In genomic region chr14:90891326-90891725, GRCh38 we compare ENCODE assay signal across 39 cellular contexts.
"Had no signal": no experiment of that assay in that cellular context is flagged by ENCODE, and none has a peak within 500 bp of the region (broad histone marks: within the 10 kb centered on the region; RNA-seq: fewer than 3 reads in every experiment).

No MANE protein-coding gene starts in this region.

- H3K4me3 ChIP-seq: adrenal gland, ascending aorta, body of pancreas, breast epithelium, cardiac muscle cell had no signal

- H3K36me3 Mint-ChIP-seq: activated naive CD4-positive, alpha-beta T cell treated with anti-CD3 and anti-CD28 coated beads, Interleukin-2, amount 50 U/mL, for 72 hours had no signal

- H3K9me3 ChIP-seq: adrenal gland, ascending aorta, body of pancreas, breast epithelium had no signal

- H3K27ac ChIP-seq: adrenal gland, ascending aorta, body of pancreas, brain microvascular endothelial cell, breast epithelium, cardiac muscle cell had no signal

- H3K27me3 Mint-ChIP-seq: activated naive CD4-positive, alpha-beta T cell treated with anti-CD3 and anti-CD28 coated beads, Interleukin-2, amount 10 ng/mL, durations not matched to agents 7 days and 5 days; activated naive CD4-positive, alpha-beta T cell treated with anti-CD3 and anti-CD28 coated beads, Interleukin-2, amount 50 U/mL, for 24 hours; activated naive CD8-positive, alpha-beta T cell; activated naive CD8-positive, alpha-beta T cell treated with anti-CD3 and anti-CD28 coated beads for 36 hours; activated naive CD8-positive, alpha-beta T cell treated with anti-CD3 and anti-CD28 coated beads, Interleukin-2, amount 10 ng/mL, durations not matched to agents 7 days and 5 days; activated naive CD8-positive, alpha-beta T cell treated with anti-CD3 and anti-CD28 coated beads, Interleukin-2, amount 50 U/mL, for 24 hours; activated T-cell treated with anti-CD3 and anti-CD28 coated beads, Interleukin-2, amount 50 U/mL, for 24 hours; activated T-helper 17 cell treated with anti-CD3 and anti-CD28 coated beads, Interleukin-2, amount 50 U/mL, for 72 hours; brain; central memory CD8-positive, alpha-beta T cell had no signal

- DNase-seq: activated effector memory CD4-positive, alpha-beta T cell treated with anti-CD3 and anti-CD28 coated beads, Interleukin-2, amount 50 U/mL, for 16 hours; activated effector memory CD4-positive, alpha-beta T cell treated with Interleukin-2 at 50 U/mL for 16 hours; activated gamma-delta T cell; activated gamma-delta T cell treated with Interleukin-2 at 50 U/mL for 16 hours; activated naive CD4-positive, alpha-beta T cell; activated naive CD4-positive, alpha-beta T cell treated with anti-CD3 and anti-CD28 coated beads for 36 hours; activated naive CD4-positive, alpha-beta T cell treated with anti-CD3 and anti-CD28 coated beads, Interleukin-2, amount 10 ng/mL, durations not matched to agents 7 days and 5 days; activated naive CD4-positive, alpha-beta T cell treated with anti-CD3 and anti-CD28 coated beads, Interleukin-2, amount 50 U/mL, for 16 hours; activated naive CD4-positive, alpha-beta T cell treated with Interleukin-2 at 50 U/mL for 16 hours; activated naive CD8-positive, alpha-beta T cell treated with anti-CD3 and anti-CD28 coated beads for 36 hours; activated naive CD8-positive, alpha-beta T cell treated with anti-CD3 and anti-CD28 coated beads, Interleukin-2, amount 10 ng/mL, durations not matched to agents 7 days and 5 days; activated naive CD8-positive, alpha-beta T cell treated with anti-CD3 and anti-CD28 coated beads, Interleukin-2, amount 50 U/mL, for 24 hours; activated T-cell treated with anti-CD3 and anti-CD28 coated beads, Interleukin-2, amount 50 U/mL, for 1 hour; activated T-cell treated with anti-CD3 and anti-CD28 coated beads, Interleukin-2, amount 50 U/mL, for 24 hours; activated T-cell treated with anti-CD3 and anti-CD28 coated beads, Interleukin-2, amount 50 U/mL, for 4 hours; activated T-cell treated with anti-CD3 and anti-CD28 coated beads, Interleukin-2, amount 50 U/mL, for 48 hours; activated T-cell treated with anti-CD3 and anti-CD28 coated beads, Interleukin-2, amount 50 U/mL, for 72 hours; adrenal gland; amniotic stem cell; amygdala; anterior cingulate cortex; aorta; body of pancreas; brain microvascular endothelial cell; central memory CD4-positive, alpha-beta T cell; cerebellar nuclear complex had no signal

- H3K9me3 Mint-ChIP-seq: activated naive CD4-positive, alpha-beta T cell treated with anti-CD3 and anti-CD28 coated beads for 36 hours; activated naive CD4-positive, alpha-beta T cell treated with anti-CD3 and anti-CD28 coated beads, Interleukin-2, amount 10 ng/mL, durations not matched to agents 7 days and 5 days; activated naive CD4-positive, alpha-beta T cell treated with anti-CD3 and anti-CD28 coated beads, Interleukin-2, amount 50 U/mL, for 24 hours; activated naive CD4-positive, alpha-beta T cell treated with anti-CD3 and anti-CD28 coated beads, Interleukin-2, amount 50 U/mL, for 72 hours; activated naive CD8-positive, alpha-beta T cell treated with anti-CD3 and anti-CD28 coated beads for 36 hours; activated naive CD8-positive, alpha-beta T cell treated with anti-CD3 and anti-CD28 coated beads, Interleukin-2, amount 10 ng/mL, durations not matched to agents 7 days and 5 days; activated naive CD8-positive, alpha-beta T cell treated with anti-CD3 and anti-CD28 coated beads, Interleukin-2, amount 50 U/mL, for 24 hours; activated T-cell treated with anti-CD3 and anti-CD28 coated beads, Interleukin-2, amount 50 U/mL, for 24 hours; activated T-cell treated with anti-CD3 and anti-CD28 coated beads, Interleukin-2, amount 50 U/mL, for 4 hours; activated T-cell treated with anti-CD3 and anti-CD28 coated beads, Interleukin-2, amount 50 U/mL, for 72 hours; activated T-helper 1 cell treated with anti-CD3 and anti-CD28 coated beads, Interleukin-12 subunit alpha, Interleukin-12 subunit beta, Interleukin-2, Interleukin-4 antibody, amounts not matched to agents 30 ng/mL and 10 ng/mL and 1 ng/mL, durations not matched to agents 14 hours and 24 hours and 36 hours; activated T-helper 17 cell treated with anti-CD3 and anti-CD28 coated beads, Interleukin-2, amount 50 U/mL, for 72 hours; activated T-helper 2 cell treated with anti-CD3 and anti-CD28 coated beads, Interferon-gamma antibody, Interleukin-2, Interleukin-4, amounts not matched to agents 10 μg/mL and 5 μg/mL and 100 μg/mL, durations not matched to agents 14 hours and 24 hours and 36 hours; brain; central memory CD8-positive, alpha-beta T cell had no signal

- H3K27ac Mint-ChIP-seq: activated naive CD4-positive, alpha-beta T cell treated with anti-CD3 and anti-CD28 coated beads for 36 hours; activated naive CD4-positive, alpha-beta T cell treated with anti-CD3 and anti-CD28 coated beads, Interleukin-2, amount 10 ng/mL, durations not matched to agents 7 days and 5 days; activated naive CD4-positive, alpha-beta T cell treated with anti-CD3 and anti-CD28 coated beads, Interleukin-2, amount 50 U/mL, for 72 hours; activated naive CD8-positive, alpha-beta T cell; activated naive CD8-positive, alpha-beta T cell treated with anti-CD3 and anti-CD28 coated beads for 36 hours; activated naive CD8-positive, alpha-beta T cell treated with anti-CD3 and anti-CD28 coated beads, Interleukin-2, amount 10 ng/mL, durations not matched to agents 7 days and 5 days; activated naive CD8-positive, alpha-beta T cell treated with anti-CD3 and anti-CD28 coated beads, Interleukin-2, amount 50 U/mL, for 24 hours; activated T-cell treated with anti-CD3 and anti-CD28 coated beads, Interleukin-2, amount 50 U/mL, for 24 hours; activated T-cell treated with anti-CD3 and anti-CD28 coated beads, Interleukin-2, amount 50 U/mL, for 72 hours; activated T-helper 1 cell treated with anti-CD3 and anti-CD28 coated beads, Interleukin-12 subunit alpha, Interleukin-12 subunit beta, Interleukin-2, Interleukin-4 antibody, amounts not matched to agents 30 ng/mL and 10 ng/mL and 1 ng/mL, durations not matched to agents 14 hours and 24 hours and 36 hours; activated T-helper 17 cell treated with anti-CD3 and anti-CD28 coated beads, Interleukin-2, amount 50 U/mL, for 72 hours; activated T-helper 2 cell treated with anti-CD3 and anti-CD28 coated beads, Interferon-gamma antibody, Interleukin-2, Interleukin-4, amounts not matched to agents 10 μg/mL and 5 μg/mL and 100 μg/mL, durations not matched to agents 14 hours and 24 hours and 36 hours had no signal

- H3K4me3 Mint-ChIP-seq: activated naive CD4-positive, alpha-beta T cell treated with anti-CD3 and anti-CD28 coated beads for 36 hours; activated naive CD4-positive, alpha-beta T cell treated with anti-CD3 and anti-CD28 coated beads, Interleukin-2, amount 10 ng/mL, durations not matched to agents 7 days and 5 days; activated naive CD4-positive, alpha-beta T cell treated with anti-CD3 and anti-CD28 coated beads, Interleukin-2, amount 50 U/mL, for 24 hours; activated naive CD8-positive, alpha-beta T cell; activated naive CD8-positive, alpha-beta T cell treated with anti-CD3 and anti-CD28 coated beads for 36 hours; activated naive CD8-positive, alpha-beta T cell treated with anti-CD3 and anti-CD28 coated beads, Interleukin-2, amount 10 ng/mL, durations not matched to agents 7 days and 5 days; activated naive CD8-positive, alpha-beta T cell treated with anti-CD3 and anti-CD28 coated beads, Interleukin-2, amount 50 U/mL, for 24 hours; activated T-cell treated with anti-CD3 and anti-CD28 coated beads, Interleukin-2, amount 50 U/mL, for 24 hours; activated T-cell treated with anti-CD3 and anti-CD28 coated beads, Interleukin-2, amount 50 U/mL, for 4 hours; activated T-cell treated with anti-CD3 and anti-CD28 coated beads, Interleukin-2, amount 50 U/mL, for 72 hours; activated T-helper 1 cell treated with anti-CD3 and anti-CD28 coated beads, Interleukin-12 subunit alpha, Interleukin-12 subunit beta, Interleukin-2, Interleukin-4 antibody, amounts not matched to agents 30 ng/mL and 10 ng/mL and 1 ng/mL, durations not matched to agents 14 hours and 24 hours and 36 hours; activated T-helper 17 cell treated with anti-CD3 and anti-CD28 coated beads, Interleukin-2, amount 50 U/mL, for 72 hours; brain; central memory CD8-positive, alpha-beta T cell had no signal

- H3K27me3 ChIP-seq: adrenal gland, ascending aorta, body of pancreas, brain microvascular endothelial cell, breast epithelium, cardiac muscle cell had no signal

- FAIRE-seq: astrocyte, bronchial epithelial cell had no signal

- H3K4me1 Mint-ChIP-seq: activated naive CD4-positive, alpha-beta T cell treated with anti-CD3 and anti-CD28 coated beads, Interleukin-2, amount 10 ng/mL, durations not matched to agents 7 days and 5 days; activated naive CD4-positive, alpha-beta T cell treated with anti-CD3 and anti-CD28 coated beads, Interleukin-2, amount 50 U/mL, for 24 hours; activated naive CD8-positive, alpha-beta T cell treated with anti-CD3 and anti-CD28 coated beads, Interleukin-2, amount 10 ng/mL, durations not matched to agents 7 days and 5 days; activated naive CD8-positive, alpha-beta T cell treated with anti-CD3 and anti-CD28 coated beads, Interleukin-2, amount 50 U/mL, for 24 hours; activated T-helper 17 cell treated with anti-CD3 and anti-CD28 coated beads, Interleukin-2, amount 50 U/mL, for 72 hours; central memory CD8-positive, alpha-beta T cell had no signal

- ATAC-seq: activated naive CD4-positive, alpha-beta T cell treated with anti-CD3 and anti-CD28 coated beads, Interleukin-2, amount 50 U/mL, for 72 hours; activated naive CD8-positive, alpha-beta T cell treated with anti-CD3 and anti-CD28 coated beads, Interleukin-2, amount 50 U/mL, for 24 hours; activated T-cell treated with anti-CD3 and anti-CD28 coated beads, Interleukin-2, amount 50 U/mL, for 4 hours; activated T-cell treated with anti-CD3 and anti-CD28 coated beads, Interleukin-2, amount 50 U/mL, for 72 hours; activated T-helper 17 cell treated with anti-CD3 and anti-CD28 coated beads, Interleukin-2, amount 50 U/mL, for 72 hours; body of pancreas had no signal

- H3K36me3 ChIP-seq: adrenal gland, ascending aorta, brain microvascular endothelial cell, breast epithelium, cardiac muscle cell had no signal

- H3K4me1 ChIP-seq: adrenal gland, ascending aorta, body of pancreas, breast epithelium had no signal
